Comparison of ENCODE assay signal across 17 cellular contexts in genomic region chr5:141640698-141641097, GRCh38.
"Had no signal": no experiment of that assay in that cellular context is flagged by ENCODE, and none has a peak within 500 bp of the region (broad histone marks: within the 10 kb centered on the region; RNA-seq: fewer than 3 reads in every experiment).

No MANE protein-coding gene starts in this region.

- H3K27me3 Mint-ChIP-seq: activated CD4-positive, alpha-beta memory T cell treated with anti-CD3 and anti-CD28 coated beads for 36 hours; dendritic cell treated with granulocyte-macrophage colony-stimulating factor and Interleukin-4, amounts not matched to agents 40 ng/mL and 50 ng/mL, for 4 days; effector memory CD8-positive, alpha-beta T cell; memory B cell; stimulated activated naive CD8-positive, alpha-beta T cell treated with anti-CD3 and anti-CD28 coated beads, Interleukin-15, Interleukin-2, amounts not matched to agents 100 ng/mL and 50 ng/mL, for 24 hours had no signal

- ATAC-seq: effector memory CD8-positive, alpha-beta T cell; gastroesophageal sphincter; SK-N-SH treated with all-trans-retinoic acid at 6 μM for 48 hours had no signal

- H3K9me3 Mint-ChIP-seq: activated CD4-positive, alpha-beta memory T cell treated with anti-CD3 and anti-CD28 coated beads for 36 hours; dendritic cell treated with granulocyte-macrophage colony-stimulating factor and Interleukin-4, amounts not matched to agents 40 ng/mL and 50 ng/mL, for 4 days; effector memory CD8-positive, alpha-beta T cell; memory B cell; nephron; stimulated activated naive CD8-positive, alpha-beta T cell treated with anti-CD3 and anti-CD28 coated beads, Interleukin-15, Interleukin-2, amounts not matched to agents 100 ng/mL and 50 ng/mL, for 24 hours; T-helper 1 cell treated with Interleukin-12 subunit alpha and Interleukin-12 subunit beta and Interleukin-4 antibody, amounts not matched to agents 30 μg/mL and 1 μg/mL, for 36 hours had no signal

- H3K27ac ChIP-seq: adrenal gland, gastroesophageal sphincter, left ventricle myocardium inferior, sigmoid colon, testis had no signal

- H3K27me3 ChIP-seq: adrenal gland, testis had no signal

- DNase-seq: activated CD4-positive, alpha-beta memory T cell treated with anti-CD3 and anti-CD28 coated beads for 36 hours; activated CD4-positive, CD25-positive, alpha-beta regulatory T cell treated with anti-CD3 and anti-CD28 coated beads, Interleukin-2, amount 50 U/mL, for 72 hours; adrenal gland; caudate nucleus; effector memory CD8-positive, alpha-beta T cell; kidney; left ventricle myocardium inferior; sigmoid colon; stimulated activated CD4-positive, alpha-beta T cell treated with anti-CD3 and anti-CD28 coated beads, Interleukin-2, amount 100 ng/mL, for 24 hours; testis had no signal

- H3K4me3 Mint-ChIP-seq: activated CD4-positive, alpha-beta memory T cell treated with anti-CD3 and anti-CD28 coated beads for 36 hours; dendritic cell treated with granulocyte-macrophage colony-stimulating factor and Interleukin-4, amounts not matched to agents 40 ng/mL and 50 ng/mL, for 4 days; effector memory CD8-positive, alpha-beta T cell; memory B cell; nephron; stimulated activated naive CD8-positive, alpha-beta T cell treated with anti-CD3 and anti-CD28 coated beads, Interleukin-15, Interleukin-2, amounts not matched to agents 100 ng/mL and 50 ng/mL, for 24 hours; T-helper 1 cell treated with Interleukin-12 subunit alpha and Interleukin-12 subunit beta and Interleukin-4 antibody, amounts not matched to agents 30 μg/mL and 1 μg/mL, for 36 hours had no signal

- H3K4me3 ChIP-seq: adrenal gland, gastroesophageal sphincter, left ventricle myocardium inferior, sigmoid colon, testis had no signal

- H3K9me3 ChIP-seq: adrenal gland, gastroesophageal sphincter, left ventricle myocardium inferior, sigmoid colon, testis had no signal

- H3K36me3 ChIP-seq: left ventricle myocardium inferior had no signal

- H3K27ac Mint-ChIP-seq: dendritic cell treated with granulocyte-macrophage colony-stimulating factor and Interleukin-4, amounts not matched to agents 40 ng/mL and 50 ng/mL, for 4 days; memory B cell; nephron had no signal
